ENCODE assay signal across 1 cellular context in the genomic region with DNA sequence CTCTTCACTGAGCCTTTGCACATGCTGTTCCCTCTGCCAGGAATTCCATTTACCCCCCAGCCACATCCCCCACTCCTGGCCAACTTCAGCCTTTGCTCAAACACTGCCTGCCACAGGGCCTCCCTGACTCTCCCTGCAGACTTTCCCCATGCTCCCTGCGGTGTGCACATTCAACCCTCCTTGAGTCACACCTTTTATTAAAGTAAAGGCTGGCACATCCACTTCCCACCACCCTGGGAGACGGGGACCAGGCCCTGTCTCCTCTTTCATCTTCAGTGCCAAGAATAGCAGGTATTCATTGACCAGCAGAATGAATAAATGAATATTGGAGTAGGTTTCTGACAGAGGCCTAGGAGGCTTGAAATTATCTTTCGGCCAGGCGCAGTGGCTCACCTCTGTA.
TF ChIP-seq lines count a peak whose summit lies in the region.

No MANE protein-coding gene starts in this region.

TF ChIP-seq in HCT116, 20 proteins besides CTCF, POLR2A, EP300 and RAD21 (continued from another document):
- TF ChIP-seq EGR1 (IDR thresholded peaks at IDR 0.05; ENCODE audit: low read depth) = no peak
- no peak for TF ChIP-seq POLR2AphosphoS5 (IDR thresholded peaks at IDR 0.05; ENCODE audit: low read depth, low read length)
- TF ChIP-seq EZH2 (IDR thresholded peaks at IDR 0.05) = no peak
- TF ChIP-seq SRF (IDR thresholded peaks at IDR 0.05; ENCODE audit: low read depth) = no peak
- TF ChIP-seq, protein P1, sequence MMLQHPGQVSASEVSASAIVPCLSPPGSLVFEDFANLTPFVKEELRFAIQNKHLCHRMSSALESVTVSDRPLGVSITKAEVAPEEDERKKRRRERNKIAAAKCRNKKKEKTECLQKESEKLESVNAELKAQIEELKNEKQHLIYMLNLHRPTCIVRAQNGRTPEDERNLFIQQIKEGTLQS (IDR thresholded peaks at IDR 0.05) = no peak
- TF ChIP-seq YY1 (IDR thresholded peaks at IDR 0.05; ENCODE audit: extremely low read depth, insufficient replicate concordance, low read depth, low read length) = no peak
- no peak for TF ChIP-seq CBX3 (IDR thresholded peaks at IDR 0.05; ENCODE audit: low read depth)
- TF ChIP-seq ZNF274 (IDR thresholded peaks at IDR 0.05; ENCODE audit: low read depth, low read length) = no peak
- TF ChIP-seq, protein P2, sequence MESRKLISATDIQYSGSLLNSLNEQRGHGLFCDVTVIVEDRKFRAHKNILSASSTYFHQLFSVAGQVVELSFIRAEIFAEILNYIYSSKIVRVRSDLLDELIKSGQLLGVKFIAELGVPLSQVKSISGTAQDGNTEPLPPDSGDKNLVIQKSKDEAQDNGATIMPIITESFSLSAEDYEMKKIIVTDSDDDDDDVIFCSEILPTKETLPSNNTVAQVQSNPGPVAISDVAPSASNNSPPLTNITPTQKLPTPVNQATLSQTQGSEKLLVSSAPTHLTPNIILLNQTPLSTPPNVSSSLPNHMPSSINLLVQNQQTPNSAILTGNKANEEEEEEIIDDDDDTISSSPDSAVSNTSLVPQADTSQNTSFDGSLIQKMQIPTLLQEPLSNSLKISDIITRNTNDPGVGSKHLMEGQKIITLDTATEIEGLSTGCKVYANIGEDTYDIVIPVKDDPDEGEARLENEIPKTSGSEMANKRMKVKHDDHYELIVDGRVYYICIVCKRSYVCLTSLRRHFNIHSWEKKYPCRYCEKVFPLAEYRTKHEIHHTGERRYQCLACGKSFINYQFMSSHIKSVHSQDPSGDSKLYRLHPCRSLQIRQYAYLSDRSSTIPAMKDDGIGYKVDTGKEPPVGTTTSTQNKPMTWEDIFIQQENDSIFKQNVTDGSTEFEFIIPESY (IDR thresholded peaks at IDR 0.05; ENCODE audit: extremely low read depth, insufficient replicate concordance, low read length) = no peak
- TF ChIP-seq CEBPB (IDR thresholded peaks at IDR 0.05; ENCODE audit: low read depth) = no peak
- no peak for TF ChIP-seq JUND (IDR thresholded peaks at IDR 0.05)
- TF ChIP-seq ZFX (IDR thresholded peaks at IDR 0.05) = no peak
- no peak for TF ChIP-seq TCF7L2 (IDR thresholded peaks at IDR 0.05; ENCODE audit: borderline replicate concordance, extremely low read depth, insufficient read depth, insufficient read length)
- TF ChIP-seq, protein P3, sequence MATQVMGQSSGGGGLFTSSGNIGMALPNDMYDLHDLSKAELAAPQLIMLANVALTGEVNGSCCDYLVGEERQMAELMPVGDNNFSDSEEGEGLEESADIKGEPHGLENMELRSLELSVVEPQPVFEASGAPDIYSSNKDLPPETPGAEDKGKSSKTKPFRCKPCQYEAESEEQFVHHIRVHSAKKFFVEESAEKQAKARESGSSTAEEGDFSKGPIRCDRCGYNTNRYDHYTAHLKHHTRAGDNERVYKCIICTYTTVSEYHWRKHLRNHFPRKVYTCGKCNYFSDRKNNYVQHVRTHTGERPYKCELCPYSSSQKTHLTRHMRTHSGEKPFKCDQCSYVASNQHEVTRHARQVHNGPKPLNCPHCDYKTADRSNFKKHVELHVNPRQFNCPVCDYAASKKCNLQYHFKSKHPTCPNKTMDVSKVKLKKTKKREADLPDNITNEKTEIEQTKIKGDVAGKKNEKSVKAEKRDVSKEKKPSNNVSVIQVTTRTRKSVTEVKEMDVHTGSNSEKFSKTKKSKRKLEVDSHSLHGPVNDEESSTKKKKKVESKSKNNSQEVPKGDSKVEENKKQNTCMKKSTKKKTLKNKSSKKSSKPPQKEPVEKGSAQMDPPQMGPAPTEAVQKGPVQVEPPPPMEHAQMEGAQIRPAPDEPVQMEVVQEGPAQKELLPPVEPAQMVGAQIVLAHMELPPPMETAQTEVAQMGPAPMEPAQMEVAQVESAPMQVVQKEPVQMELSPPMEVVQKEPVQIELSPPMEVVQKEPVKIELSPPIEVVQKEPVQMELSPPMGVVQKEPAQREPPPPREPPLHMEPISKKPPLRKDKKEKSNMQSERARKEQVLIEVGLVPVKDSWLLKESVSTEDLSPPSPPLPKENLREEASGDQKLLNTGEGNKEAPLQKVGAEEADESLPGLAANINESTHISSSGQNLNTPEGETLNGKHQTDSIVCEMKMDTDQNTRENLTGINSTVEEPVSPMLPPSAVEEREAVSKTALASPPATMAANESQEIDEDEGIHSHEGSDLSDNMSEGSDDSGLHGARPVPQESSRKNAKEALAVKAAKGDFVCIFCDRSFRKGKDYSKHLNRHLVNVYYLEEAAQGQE (IDR thresholded peaks at IDR 0.05; ENCODE audit: low read depth) = no peak
- no peak for TF ChIP-seq SP1 (IDR thresholded peaks at IDR 0.05; ENCODE audit: low read depth)
TF ChIP-seq in HCT116: peak in this region for 0.
